ENCODE assay signal across 18 cellular contexts in the genomic region with DNA sequence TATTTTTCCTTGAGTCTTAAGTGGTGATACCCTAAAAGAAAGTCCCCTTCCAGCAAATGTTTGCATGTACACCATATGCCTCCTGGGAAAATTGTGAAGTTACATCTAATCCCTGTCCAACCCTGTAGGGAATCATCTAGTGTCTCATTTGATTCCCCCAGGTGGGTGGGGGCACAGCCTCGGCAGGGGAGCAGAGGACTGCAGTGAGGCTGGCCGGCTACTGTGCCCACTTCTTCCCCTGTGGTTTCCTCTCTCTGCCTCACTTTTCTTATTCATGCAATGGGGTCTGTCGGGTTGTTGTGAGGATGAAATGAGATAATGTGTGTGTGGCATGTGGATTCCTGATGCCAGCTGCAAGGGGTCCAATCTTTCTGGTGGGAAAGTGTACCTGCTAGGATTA. TPM values are rescaled to one million over a fixed set of nuclear protein-coding genes. Genes with fewer than 3 reads are reported as not detected.
DNase-seq lines count a peak whose midpoint lies in the region; ATAC-seq, FAIRE-seq and TF ChIP-seq lines count a peak whose summit lies in the region.
"Had no signal": no experiment of that assay in that cellular context is flagged by ENCODE, and none has a peak within 500 bp of the region (broad histone marks: within the 10 kb centered on the region; RNA-seq: fewer than 3 reads in every experiment).

No MANE protein-coding gene starts in this region.

- no peak overlapping the region for H3K27ac Mint-ChIP-seq in memory B cell
- H3K27ac Mint-ChIP-seq: CD8-positive, alpha-beta T cell had no signal

- no peak overlapping the region for H3K27ac ChIP-seq in Karpas-422 (ENCODE audit: low read length)
- H3K27ac ChIP-seq: SK-N-MC had no signal

- no peaks in the 10 kb centered on the region for H4K20me1 ChIP-seq in Karpas-422 (ENCODE audit: insufficient read depth, low read depth, low read length)

- H3K36me3 ChIP-seq in Karpas-422 (ENCODE audit: insufficient read depth, low read length) = no peaks in the 10 kb centered on the region
- H3K36me3 ChIP-seq: BE2C had no signal

- H3K9me3 Mint-ChIP-seq in memory B cell = no peaks in the 10 kb centered on the region
- H3K9me3 Mint-ChIP-seq: CD8-positive, alpha-beta T cell had no signal

- no peak overlapping the region for H3K4me3 ChIP-seq in Karpas-422 (ENCODE audit: low read length)
- H3K4me3 ChIP-seq: SK-N-MC had no signal

- no peak for DNase-seq in GM12891 (ENCODE audit: insufficient read length, low spot score)
- DNase-seq in Karpas-422 = no peak
- no peak for DNase-seq in memory B cell (ENCODE audit: low spot score in 2 of 2)
- DNase-seq in urothelium cell line (ENCODE audit: low spot score) = no peak
- DNase-seq in NCI-H2081 treated with DMSO at 0.1 percent for 48 hours (lab: John Stamatoyannopoulos, UW) = no peak
- DNase-seq: BE2C; CD8-positive, alpha-beta T cell; DMS53; NCI-H1092 treated with DMSO at 0.1 percent for 48 hours; NCI-H146; NCI-H2029 treated with DMSO at 0.1 percent for 48 hours; NK-92 treated with Interleukin-12 subunit alpha and Interleukin-12 subunit beta, amount 100 ng/mL, for 24 hours; SHP77; T-helper 1 cell had no signal

- H3K4me1 Mint-ChIP-seq in memory B cell = peaks cover 63% of the 10 kb centered on the region

- no peak overlapping the region for H2AFZ ChIP-seq in Karpas-422 (ENCODE audit: low read length)

- no peaks in the 10 kb centered on the region for H3K36me3 Mint-ChIP-seq in memory B cell
- H3K36me3 Mint-ChIP-seq: CD8-positive, alpha-beta T cell had no signal

- no peaks in the 10 kb centered on the region for H3K79me2 ChIP-seq in Karpas-422 (ENCODE audit: low read length)

- H3K4me1 ChIP-seq in Karpas-422 (ENCODE audit: low read length) = peaks cover 87% of the 10 kb centered on the region
- H3K4me1 ChIP-seq: BE2C had no signal

- H3K4me2 ChIP-seq in Karpas-422 (ENCODE audit: low read depth, low read length, poor library complexity, severe bottlenecking) = peak overlapping the region; percentile 69

- FAIRE-seq in GM12891 (lab: Jason Lieb, UNC) (peak; percentile 60), urothelium cell line (lab: Jason Lieb, UNC) (peak; percentile 56)
- FAIRE-seq: H1 had no signal

- no peaks in the 10 kb centered on the region for H3K27me3 ChIP-seq in Karpas-422 (ENCODE audit: low read length)

- no peak for TF ChIP-seq POLR2A in GM12891 (IDR thresholded peaks at IDR 0.05; ENCODE audit: low read depth, low read length)

- H3K9ac ChIP-seq in Karpas-422 (ENCODE audit: low read length) = no peak overlapping the region

- no peaks in the 10 kb centered on the region for H3K9me2 ChIP-seq in Karpas-422 (replicated peaks; ENCODE audit: insufficient read depth, low read length)

- peak overlapping the region; percentile 79 for H3K4me3 Mint-ChIP-seq in memory B cell
- H3K4me3 Mint-ChIP-seq: CD8-positive, alpha-beta T cell had no signal

- H3K27me3 Mint-ChIP-seq in memory B cell = peaks cover 26% of the 10 kb centered on the region

- ATAC-seq in memory B cell (ENCODE audit: low read depth) = no peak
- no peak for ATAC-seq in HG02973 (IDR thresholded peaks at IDR 0.05; ENCODE audit: unreplicated experiment)
- no peak for ATAC-seq in HG02642 (IDR thresholded peaks at IDR 0.05; ENCODE audit: poor library complexity, unreplicated experiment)
- ATAC-seq: CD8-positive, alpha-beta T cell had no signal

- no peaks in the 10 kb centered on the region for H3K9me3 ChIP-seq in Karpas-422 (ENCODE audit: low read length)
- H3K9me3 ChIP-seq: BE2C had no signal

TF ChIP-seq in GM12891, 5 proteins besides CTCF, POLR2A, EP300 and RAD21:
- TF ChIP-seq PAX5 (IDR thresholded peaks at IDR 0.05; ENCODE audit: insufficient read depth, low read length, severe bottlenecking) (no peak), SPI1 (IDR thresholded peaks at IDR 0.05; ENCODE audit: low read depth, low read length) (no peak), TAF1 (IDR thresholded peaks at IDR 0.05; ENCODE audit: low read depth, low read length) (no peak), POU2F2 (IDR thresholded peaks at IDR 0.05; ENCODE audit: low read depth, low read length) (no peak), POLR2AphosphoS5 (IDR thresholded peaks at IDR 0.05; ENCODE audit: low read depth, low read length) (no peak)

RNA-seq across cellular contexts. Expression of gene PAPLN, which starts 6.0 kb away (rescaled TPM):
- 10.5 TPM for polyA plus RNA-seq in GM12891 (2012; ENCODE audit: low read depth, missing spikeins)
- total RNA-seq in Karpas-422 (2014; rRNA removed; shearing (Covaris generic); ENCODE audit: low replicate concordance) = 12.9 and 18.0 TPM in 2 replicates
- total RNA-seq: CD8-positive, alpha-beta T cell had no signal
